1 cellular context compared by ENCODE assay signal in the genomic region with DNA sequence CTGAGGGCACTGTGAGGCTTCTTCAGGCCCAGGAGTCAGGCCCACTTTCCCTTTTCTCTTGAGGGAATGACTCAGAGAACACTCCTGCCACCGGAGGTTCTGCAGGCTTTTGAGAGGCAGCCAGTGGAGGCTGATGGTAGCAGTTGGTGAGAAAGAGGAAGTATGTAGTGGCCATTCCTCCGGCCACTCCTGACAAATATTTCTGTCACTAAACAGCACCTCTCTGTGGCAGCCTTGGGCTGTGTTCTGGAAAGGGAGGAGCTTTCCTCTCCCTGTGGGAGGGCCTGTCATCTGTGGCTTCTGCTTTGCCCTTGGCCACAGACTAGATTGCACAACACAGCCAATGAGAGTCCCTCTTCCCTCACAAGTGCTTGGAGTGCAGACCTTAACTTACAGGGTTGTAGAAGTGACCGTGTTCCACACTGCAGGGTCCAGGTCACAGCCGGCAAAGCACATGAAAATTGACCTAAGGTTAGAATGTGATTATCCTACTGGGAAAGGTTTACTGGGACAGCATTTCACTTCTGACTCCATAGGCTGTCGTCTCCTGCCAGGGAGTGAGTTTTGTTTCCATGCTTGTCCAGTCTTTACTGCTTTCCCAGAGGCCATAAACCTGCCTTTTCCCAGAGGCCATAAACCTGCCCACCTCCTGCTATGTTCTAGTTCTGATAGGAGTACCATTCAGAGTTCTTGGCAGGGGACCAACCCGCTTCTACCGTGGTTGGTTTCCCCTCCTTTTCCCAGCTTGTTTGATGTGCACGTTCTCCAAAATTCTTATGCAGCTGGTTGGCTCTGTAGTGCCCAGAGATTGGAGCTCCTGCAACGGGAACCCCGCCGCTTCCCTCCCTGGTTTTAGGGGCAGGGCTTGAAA.
TF ChIP-seq lines count a peak whose summit lies in the region.

No MANE protein-coding gene starts in this region.

TF ChIP-seq in HepG2, 621 proteins besides CTCF, POLR2A, EP300 and RAD21 (continued from another document and continues in another):
- TF ChIP-seq, protein P1, sequence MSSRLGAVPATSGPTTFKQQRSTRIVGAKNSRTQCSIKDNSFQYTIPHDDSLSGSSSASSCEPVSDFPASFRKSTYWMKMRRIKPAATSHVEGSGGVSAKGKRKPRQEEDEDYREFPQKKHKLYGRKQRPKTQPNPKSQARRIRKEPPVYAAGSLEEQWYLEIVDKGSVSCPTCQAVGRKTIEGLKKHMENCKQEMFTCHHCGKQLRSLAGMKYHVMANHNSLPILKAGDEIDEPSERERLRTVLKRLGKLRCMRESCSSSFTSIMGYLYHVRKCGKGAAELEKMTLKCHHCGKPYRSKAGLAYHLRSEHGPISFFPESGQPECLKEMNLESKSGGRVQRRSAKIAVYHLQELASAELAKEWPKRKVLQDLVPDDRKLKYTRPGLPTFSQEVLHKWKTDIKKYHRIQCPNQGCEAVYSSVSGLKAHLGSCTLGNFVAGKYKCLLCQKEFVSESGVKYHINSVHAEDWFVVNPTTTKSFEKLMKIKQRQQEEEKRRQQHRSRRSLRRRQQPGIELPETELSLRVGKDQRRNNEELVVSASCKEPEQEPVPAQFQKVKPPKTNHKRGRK (CRISPR knock-in tag; IDR thresholded peaks at IDR 0.05): no peak
- TF ChIP-seq GABPB1 (CRISPR knock-in tag; IDR thresholded peaks at IDR 0.05) (peak; percentile 41; the same call in 1 of the 2 replicates), ZNF781 (CRISPR knock-in tag; IDR thresholded peaks at IDR 0.05; ENCODE audit: borderline replicate concordance, not compliant biosample characterization) (no peak), NFE2L2 (IDR thresholded peaks at IDR 0.05; ENCODE audit: low read length) (no peak), ZKSCAN1 (IDR thresholded peaks at IDR 0.05; ENCODE audit: low read length) (no peak), ZNF34 (CRISPR knock-in tag; IDR thresholded peaks at IDR 0.05; ENCODE audit: borderline replicate concordance) (no peak), ZNF263 (CRISPR knock-in tag; IDR thresholded peaks at IDR 0.05) (peak; percentile 69), ZNF562 (CRISPR knock-in tag; IDR thresholded peaks at IDR 0.05; ENCODE audit: borderline replicate concordance) (no peak), ZNF337 (CRISPR knock-in tag; IDR thresholded peaks at IDR 0.05; ENCODE audit: borderline replicate concordance, low read depth) (0 out of 2 replicates have a peak, but pooled peaks have one; percentile 41), ZNF615 (CRISPR knock-in tag; IDR thresholded peaks at IDR 0.05; ENCODE audit: borderline replicate concordance) (no peak), ZNF672 (CRISPR knock-in tag; IDR thresholded peaks at IDR 0.05) (no peak), ZFP62 (CRISPR knock-in tag; IDR thresholded peaks at IDR 0.05) (no peak), ZNF17 (CRISPR knock-in tag; IDR thresholded peaks at IDR 0.05) (no peak), MEIS1 (CRISPR knock-in tag; IDR thresholded peaks at IDR 0.05; ENCODE audit: borderline replicate concordance) (no peak), SP5 (CRISPR knock-in tag; IDR thresholded peaks at IDR 0.05; ENCODE audit: borderline replicate concordance, low read depth) (peak; percentile 87), ZNF557 (CRISPR knock-in tag; IDR thresholded peaks at IDR 0.05) (0 out of 2 replicates have a peak, but pooled peaks have one; percentile 45), ZSCAN25 (CRISPR knock-in tag; IDR thresholded peaks at IDR 0.05) (peak; percentile 47; the same call in 1 of the 2 replicates), PAX8 (CRISPR knock-in tag; IDR thresholded peaks at IDR 0.05; ENCODE audit: borderline replicate concordance) (no peak)
- TF ChIP-seq, protein P2, sequence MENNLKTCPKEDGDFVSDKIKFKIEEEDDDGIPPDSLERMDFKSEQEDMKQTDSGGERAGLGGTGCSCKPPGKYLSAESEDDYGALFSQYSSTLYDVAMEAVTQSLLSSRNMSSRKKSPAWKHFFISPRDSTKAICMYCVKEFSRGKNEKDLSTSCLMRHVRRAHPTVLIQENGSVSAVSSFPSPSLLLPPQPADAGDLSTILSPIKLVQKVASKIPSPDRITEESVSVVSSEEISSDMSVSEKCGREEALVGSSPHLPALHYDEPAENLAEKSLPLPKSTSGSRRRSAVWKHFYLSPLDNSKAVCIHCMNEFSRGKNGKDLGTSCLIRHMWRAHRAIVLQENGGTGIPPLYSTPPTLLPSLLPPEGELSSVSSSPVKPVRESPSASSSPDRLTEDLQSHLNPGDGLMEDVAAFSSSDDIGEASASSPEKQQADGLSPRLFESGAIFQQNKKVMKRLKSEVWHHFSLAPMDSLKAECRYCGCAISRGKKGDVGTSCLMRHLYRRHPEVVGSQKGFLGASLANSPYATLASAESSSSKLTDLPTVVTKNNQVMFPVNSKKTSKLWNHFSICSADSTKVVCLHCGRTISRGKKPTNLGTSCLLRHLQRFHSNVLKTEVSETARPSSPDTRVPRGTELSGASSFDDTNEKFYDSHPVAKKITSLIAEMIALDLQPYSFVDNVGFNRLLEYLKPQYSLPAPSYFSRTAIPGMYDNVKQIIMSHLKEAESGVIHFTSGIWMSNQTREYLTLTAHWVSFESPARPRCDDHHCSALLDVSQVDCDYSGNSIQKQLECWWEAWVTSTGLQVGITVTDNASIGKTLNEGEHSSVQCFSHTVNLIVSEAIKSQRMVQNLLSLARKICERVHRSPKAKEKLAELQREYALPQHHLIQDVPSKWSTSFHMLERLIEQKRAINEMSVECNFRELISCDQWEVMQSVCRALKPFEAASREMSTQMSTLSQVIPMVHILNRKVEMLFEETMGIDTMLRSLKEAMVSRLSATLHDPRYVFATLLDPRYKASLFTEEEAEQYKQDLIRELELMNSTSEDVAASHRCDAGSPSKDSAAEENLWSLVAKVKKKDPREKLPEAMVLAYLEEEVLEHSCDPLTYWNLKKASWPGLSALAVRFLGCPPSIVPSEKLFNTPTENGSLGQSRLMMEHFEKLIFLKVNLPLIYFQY (CRISPR knock-in tag; IDR thresholded peaks at IDR 0.05; ENCODE audit: borderline replicate concordance): 0 out of 2 replicates have a peak, but pooled peaks have one; percentile 53
- TF ChIP-seq, protein P3, sequence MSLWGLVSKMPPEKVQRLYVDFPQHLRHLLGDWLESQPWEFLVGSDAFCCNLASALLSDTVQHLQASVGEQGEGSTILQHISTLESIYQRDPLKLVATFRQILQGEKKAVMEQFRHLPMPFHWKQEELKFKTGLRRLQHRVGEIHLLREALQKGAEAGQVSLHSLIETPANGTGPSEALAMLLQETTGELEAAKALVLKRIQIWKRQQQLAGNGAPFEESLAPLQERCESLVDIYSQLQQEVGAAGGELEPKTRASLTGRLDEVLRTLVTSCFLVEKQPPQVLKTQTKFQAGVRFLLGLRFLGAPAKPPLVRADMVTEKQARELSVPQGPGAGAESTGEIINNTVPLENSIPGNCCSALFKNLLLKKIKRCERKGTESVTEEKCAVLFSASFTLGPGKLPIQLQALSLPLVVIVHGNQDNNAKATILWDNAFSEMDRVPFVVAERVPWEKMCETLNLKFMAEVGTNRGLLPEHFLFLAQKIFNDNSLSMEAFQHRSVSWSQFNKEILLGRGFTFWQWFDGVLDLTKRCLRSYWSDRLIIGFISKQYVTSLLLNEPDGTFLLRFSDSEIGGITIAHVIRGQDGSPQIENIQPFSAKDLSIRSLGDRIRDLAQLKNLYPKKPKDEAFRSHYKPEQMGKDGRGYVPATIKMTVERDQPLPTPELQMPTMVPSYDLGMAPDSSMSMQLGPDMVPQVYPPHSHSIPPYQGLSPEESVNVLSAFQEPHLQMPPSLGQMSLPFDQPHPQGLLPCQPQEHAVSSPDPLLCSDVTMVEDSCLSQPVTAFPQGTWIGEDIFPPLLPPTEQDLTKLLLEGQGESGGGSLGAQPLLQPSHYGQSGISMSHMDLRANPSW (CRISPR knock-in tag; IDR thresholded peaks at IDR 0.05; ENCODE audit: borderline replicate concordance): no peak
- TF ChIP-seq, protein P4, sequence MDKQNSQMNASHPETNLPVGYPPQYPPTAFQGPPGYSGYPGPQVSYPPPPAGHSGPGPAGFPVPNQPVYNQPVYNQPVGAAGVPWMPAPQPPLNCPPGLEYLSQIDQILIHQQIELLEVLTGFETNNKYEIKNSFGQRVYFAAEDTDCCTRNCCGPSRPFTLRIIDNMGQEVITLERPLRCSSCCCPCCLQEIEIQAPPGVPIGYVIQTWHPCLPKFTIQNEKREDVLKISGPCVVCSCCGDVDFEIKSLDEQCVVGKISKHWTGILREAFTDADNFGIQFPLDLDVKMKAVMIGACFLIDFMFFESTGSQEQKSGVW (CRISPR knock-in tag; IDR thresholded peaks at IDR 0.05; ENCODE audit: borderline replicate concordance): no peak
- TF ChIP-seq, protein P5, sequence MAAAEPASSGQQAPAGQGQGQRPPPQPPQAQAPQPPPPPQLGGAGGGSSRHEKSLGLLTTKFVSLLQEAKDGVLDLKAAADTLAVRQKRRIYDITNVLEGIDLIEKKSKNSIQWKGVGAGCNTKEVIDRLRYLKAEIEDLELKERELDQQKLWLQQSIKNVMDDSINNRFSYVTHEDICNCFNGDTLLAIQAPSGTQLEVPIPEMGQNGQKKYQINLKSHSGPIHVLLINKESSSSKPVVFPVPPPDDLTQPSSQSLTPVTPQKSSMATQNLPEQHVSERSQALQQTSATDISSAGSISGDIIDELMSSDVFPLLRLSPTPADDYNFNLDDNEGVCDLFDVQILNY (CRISPR knock-in tag; conservative IDR thresholded peaks at IDR 0.05): no peak
- TF ChIP-seq, protein P6, sequence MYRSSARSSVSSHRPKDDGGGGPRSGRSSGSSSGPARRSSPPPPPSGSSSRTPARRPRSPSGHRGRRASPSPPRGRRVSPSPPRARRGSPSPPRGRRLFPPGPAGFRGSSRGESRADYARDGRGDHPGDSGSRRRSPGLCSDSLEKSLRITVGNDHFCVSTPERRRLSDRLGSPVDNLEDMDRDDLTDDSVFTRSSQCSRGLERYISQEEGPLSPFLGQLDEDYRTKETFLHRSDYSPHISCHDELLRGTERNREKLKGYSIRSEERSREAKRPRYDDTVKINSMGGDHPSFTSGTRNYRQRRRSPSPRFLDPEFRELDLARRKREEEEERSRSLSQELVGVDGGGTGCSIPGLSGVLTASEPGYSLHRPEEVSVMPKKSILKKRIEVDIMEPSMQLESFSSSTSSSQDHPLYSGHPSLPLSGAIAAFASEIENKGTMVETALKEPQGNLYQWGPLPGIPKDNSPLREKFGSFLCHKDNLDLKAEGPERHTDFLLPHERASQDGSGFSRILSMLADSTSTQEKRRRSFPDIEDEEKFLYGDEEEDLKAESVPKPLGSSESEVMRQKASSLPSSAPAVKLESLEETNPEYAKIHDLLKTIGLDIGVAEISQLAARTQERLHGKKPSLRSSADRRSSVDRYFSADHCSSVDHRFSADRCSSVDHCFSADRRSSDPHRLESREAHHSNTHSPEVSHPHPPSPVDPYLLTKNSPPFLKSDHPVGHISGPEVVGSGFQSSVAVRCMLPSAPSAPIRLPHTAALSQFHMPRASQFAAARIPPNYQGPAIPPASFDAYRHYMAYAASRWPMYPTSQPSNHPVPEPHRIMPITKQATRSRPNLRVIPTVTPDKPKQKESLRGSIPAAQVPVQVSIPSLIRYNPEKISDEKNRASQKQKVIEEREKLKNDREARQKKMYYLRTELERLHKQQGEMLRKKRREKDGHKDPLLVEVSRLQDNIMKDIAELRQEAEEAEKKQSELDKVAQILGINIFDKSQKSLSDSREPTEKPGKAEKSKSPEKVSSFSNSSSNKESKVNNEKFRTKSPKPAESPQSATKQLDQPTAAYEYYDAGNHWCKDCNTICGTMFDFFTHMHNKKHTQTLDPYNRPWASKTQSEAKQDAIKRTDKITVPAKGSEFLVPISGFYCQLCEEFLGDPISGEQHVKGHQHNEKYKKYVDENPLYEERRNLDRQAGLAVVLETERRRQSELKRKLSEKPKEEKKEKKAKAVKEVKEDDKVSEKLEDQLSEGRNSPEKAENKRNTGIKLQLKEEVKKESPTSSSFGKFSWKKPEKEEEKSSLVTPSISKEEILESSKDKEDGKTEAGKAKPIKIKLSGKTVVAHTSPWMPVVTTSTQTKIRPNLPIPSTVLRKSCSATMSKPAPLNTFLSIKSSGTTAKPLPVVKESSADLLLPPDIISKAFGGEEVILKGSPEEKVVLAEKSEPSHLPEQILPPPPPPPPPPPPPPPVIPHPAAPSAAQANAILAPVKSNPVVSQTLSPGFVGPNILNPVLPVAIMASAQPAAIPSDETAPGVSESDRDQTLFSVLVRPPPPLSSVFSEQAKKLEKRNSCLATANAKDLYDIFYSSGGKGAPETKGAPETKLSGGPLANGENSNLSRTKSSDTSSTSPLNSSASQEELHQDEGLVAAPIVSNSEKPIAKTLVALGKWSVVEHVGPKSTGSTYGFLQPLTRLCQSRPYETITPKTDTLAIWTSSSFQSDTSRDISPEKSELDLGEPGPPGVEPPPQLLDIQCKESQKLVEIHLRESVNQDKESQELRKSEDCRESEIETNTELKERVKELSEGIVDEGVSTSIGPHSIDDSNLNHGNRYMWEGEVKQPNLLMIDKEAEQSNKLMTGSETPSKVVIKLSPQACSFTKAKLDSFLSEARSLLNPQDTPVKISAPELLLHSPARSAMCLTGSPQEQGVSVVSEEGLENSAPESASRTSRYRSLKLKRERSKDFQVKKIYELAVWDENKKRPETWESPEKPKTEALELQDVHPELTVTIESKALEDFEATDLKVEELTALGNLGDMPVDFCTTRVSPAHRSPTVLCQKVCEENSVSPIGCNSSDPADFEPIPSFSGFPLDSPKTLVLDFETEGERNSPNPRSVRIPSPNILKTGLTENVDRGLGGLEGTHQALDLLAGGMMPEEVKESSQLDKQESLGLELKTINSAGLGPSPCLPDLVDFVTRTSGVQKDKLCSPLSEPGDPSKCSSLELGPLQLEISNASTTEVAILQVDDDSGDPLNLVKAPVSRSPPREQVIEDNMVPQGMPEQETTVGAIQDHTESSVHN (CRISPR knock-in tag; IDR thresholded peaks at IDR 0.05): no peak
- TF ChIP-seq, protein P7, sequence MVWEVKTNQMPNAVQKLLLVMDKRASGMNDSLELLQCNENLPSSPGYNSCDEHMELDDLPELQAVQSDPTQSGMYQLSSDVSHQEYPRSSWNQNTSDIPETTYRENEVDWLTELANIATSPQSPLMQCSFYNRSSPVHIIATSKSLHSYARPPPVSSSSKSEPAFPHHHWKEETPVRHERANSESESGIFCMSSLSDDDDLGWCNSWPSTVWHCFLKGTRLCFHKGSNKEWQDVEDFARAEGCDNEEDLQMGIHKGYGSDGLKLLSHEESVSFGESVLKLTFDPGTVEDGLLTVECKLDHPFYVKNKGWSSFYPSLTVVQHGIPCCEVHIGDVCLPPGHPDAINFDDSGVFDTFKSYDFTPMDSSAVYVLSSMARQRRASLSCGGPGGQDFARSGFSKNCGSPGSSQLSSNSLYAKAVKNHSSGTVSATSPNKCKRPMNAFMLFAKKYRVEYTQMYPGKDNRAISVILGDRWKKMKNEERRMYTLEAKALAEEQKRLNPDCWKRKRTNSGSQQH (CRISPR knock-in tag; IDR thresholded peaks at IDR 0.05; ENCODE audit: low read depth): no peak; the same call in 1 of the 2 replicates
- TF ChIP-seq, protein P8, sequence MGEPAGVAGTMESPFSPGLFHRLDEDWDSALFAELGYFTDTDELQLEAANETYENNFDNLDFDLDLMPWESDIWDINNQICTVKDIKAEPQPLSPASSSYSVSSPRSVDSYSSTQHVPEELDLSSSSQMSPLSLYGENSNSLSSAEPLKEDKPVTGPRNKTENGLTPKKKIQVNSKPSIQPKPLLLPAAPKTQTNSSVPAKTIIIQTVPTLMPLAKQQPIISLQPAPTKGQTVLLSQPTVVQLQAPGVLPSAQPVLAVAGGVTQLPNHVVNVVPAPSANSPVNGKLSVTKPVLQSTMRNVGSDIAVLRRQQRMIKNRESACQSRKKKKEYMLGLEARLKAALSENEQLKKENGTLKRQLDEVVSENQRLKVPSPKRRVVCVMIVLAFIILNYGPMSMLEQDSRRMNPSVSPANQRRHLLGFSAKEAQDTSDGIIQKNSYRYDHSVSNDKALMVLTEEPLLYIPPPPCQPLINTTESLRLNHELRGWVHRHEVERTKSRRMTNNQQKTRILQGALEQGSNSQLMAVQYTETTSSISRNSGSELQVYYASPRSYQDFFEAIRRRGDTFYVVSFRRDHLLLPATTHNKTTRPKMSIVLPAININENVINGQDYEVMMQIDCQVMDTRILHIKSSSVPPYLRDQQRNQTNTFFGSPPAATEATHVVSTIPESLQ (CRISPR knock-in tag; conservative IDR thresholded peaks at IDR 0.05): no peak
